19 cellular contexts compared by ENCODE assay signal in genomic region chr9:111860443-111860842, GRCh38. TPM values are rescaled to one million over a fixed set of nuclear protein-coding genes. Genes with fewer than 3 reads are reported as not detected.
DNase-seq lines count a peak whose midpoint lies in the region; ATAC-seq, FAIRE-seq and TF ChIP-seq lines count a peak whose summit lies in the region.
"Had no signal": no experiment of that assay in that cellular context is flagged by ENCODE, and none has a peak within 500 bp of the region (broad histone marks: within the 10 kb centered on the region; RNA-seq: fewer than 3 reads in every experiment).

No MANE protein-coding gene starts in this region.

- H3K36me3 ChIP-seq in PC-3 (ENCODE audit: low read depth, low read length): no peaks in the 10 kb centered on the region
- no peaks in the 10 kb centered on the region for H3K36me3 ChIP-seq in CD8-positive, alpha-beta T cell (ENCODE audit: insufficient read depth, low read length)
- H3K36me3 ChIP-seq: BE2C; BLaER1 treated with 17β-estradiol and CSF1 and Interleukin-3, amounts not matched to agents 10 nM and 100 nM; HAP-1 had no signal

- no peak overlapping the region for H3K4me3 Mint-ChIP-seq in CD8-positive, alpha-beta T cell
- H3K4me3 Mint-ChIP-seq: CD14-positive monocyte; CD4-positive, alpha-beta memory T cell; GM23338 had no signal

- H3K36me3 Mint-ChIP-seq in CD8-positive, alpha-beta T cell: no peaks in the 10 kb centered on the region
- H3K36me3 Mint-ChIP-seq: CD14-positive monocyte; CD4-positive, alpha-beta memory T cell had no signal

- no peaks in the 10 kb centered on the region for H3K9me3 ChIP-seq in PC-3 (ENCODE audit: low read length)
- no peaks in the 10 kb centered on the region for H3K9me3 ChIP-seq in CD8-positive, alpha-beta T cell (ENCODE audit: low read length)
- H3K9me3 ChIP-seq: BE2C, HAP-1 had no signal

- H3K4me1 ChIP-seq in PC-3 (ENCODE audit: insufficient read depth, low read length): peaks cover 23% of the 10 kb centered on the region
- H3K4me1 ChIP-seq in CD8-positive, alpha-beta T cell (ENCODE audit: insufficient read depth, low read length): no peaks in the 10 kb centered on the region
- H3K4me1 ChIP-seq: BE2C, HAP-1 had no signal

- no peaks in the 10 kb centered on the region for H3K9me2 ChIP-seq in PC-3 (replicated peaks; ENCODE audit: low read length)

- peak; percentile 15 for FAIRE-seq in H54 (lab: Jason Lieb, UNC)
- FAIRE-seq: GM12891, GM18507 had no signal

- no peaks in the 10 kb centered on the region for H3K27me3 ChIP-seq in PC-3 (ENCODE audit: low read length)
- no peaks in the 10 kb centered on the region for H3K27me3 ChIP-seq in CD8-positive, alpha-beta T cell (ENCODE audit: insufficient read depth, low read length)
- H3K27me3 ChIP-seq: BE2C; BLaER1 treated with 17β-estradiol and CSF1 and Interleukin-3, amounts not matched to agents 10 nM and 100 nM had no signal

- POLR2A ChIA-PET in PC-3 (lab: Charles Lee; ENCODE audit: unreplicated experiment): no interaction called here
- POLR2A ChIA-PET in CD8-positive, alpha-beta T cell (lab: Charles Lee): no interaction called here

- H3K4me1 Mint-ChIP-seq in CD8-positive, alpha-beta T cell (ENCODE audit: low read depth): no peaks in the 10 kb centered on the region
- H3K4me1 Mint-ChIP-seq: CD14-positive monocyte; CD4-positive, alpha-beta memory T cell; GM23338 had no signal

- 0 out of 2 replicates have a peak overlapping the region, but pooled peaks have one; percentile 20 for H3K27ac ChIP-seq in PC-3 (ENCODE audit: low read length)
- H3K27ac ChIP-seq in CD8-positive, alpha-beta T cell (ENCODE audit: low read depth, low read length): no peak overlapping the region
- H3K27ac ChIP-seq: BLaER1 treated with 17β-estradiol and CSF1 and Interleukin-3, amounts not matched to agents 10 nM and 100 nM had no signal

- ATAC-seq in PC-3: no peak
- no peak for ATAC-seq in CD8-positive, alpha-beta T cell
- ATAC-seq: GM23338 had no signal

- H3K9ac ChIP-seq in PC-3 (ENCODE audit: low read length): no peak overlapping the region
- H3K9ac ChIP-seq: BLaER1 treated with 17β-estradiol and CSF1 and Interleukin-3, amounts not matched to agents 10 nM and 100 nM had no signal

- TF ChIP-seq CTCF in PC-3 (conservative IDR thresholded peaks at IDR 0.05; ENCODE audit: low read depth, low read length) (no peak), fibroblast of villous mesenchyme (IDR thresholded peaks at IDR 0.05; ENCODE audit: insufficient read depth, low read depth, low read length) (no peak)
- no peak for TF ChIP-seq CTCF in CD8-positive, alpha-beta T cell (IDR thresholded peaks at IDR 0.05)

- no TSS peak for BruUV-seq in PC-3 (replicated peaks; lab: Mats Ljungman, UMichigan)

- no peak overlapping the region for H3K4me2 ChIP-seq in PC-3 (ENCODE audit: low read length)
- H3K4me2 ChIP-seq: BLaER1 treated with 17β-estradiol and CSF1 and Interleukin-3, amounts not matched to agents 10 nM and 100 nM; GM23338 had no signal

- no peak for TF ChIP-seq POLR2A in H54 (IDR thresholded peaks at IDR 0.05; ENCODE audit: low read depth, low read length)

- no peaks in the 10 kb centered on the region for H3F3A ChIP-seq in PC-3 (ENCODE audit: low read length, unreplicated experiment)

- H3K27me3 Mint-ChIP-seq in CD8-positive, alpha-beta T cell (ENCODE audit: low read depth): no peaks in the 10 kb centered on the region

- H3K27ac Mint-ChIP-seq in CD8-positive, alpha-beta T cell: no peak overlapping the region
- H3K27ac Mint-ChIP-seq: CD14-positive monocyte, GM23338 had no signal

- H3K79me2 ChIP-seq in PC-3 (ENCODE audit: low read length): no peaks in the 10 kb centered on the region

- no peaks in the 10 kb centered on the region for H4K20me1 ChIP-seq in PC-3 (ENCODE audit: low read length)
- H4K20me1 ChIP-seq: BLaER1 treated with 17β-estradiol and CSF1 and Interleukin-3, amounts not matched to agents 10 nM and 100 nM had no signal

- no peak overlapping the region for H3K4me3 ChIP-seq in PC-3 (ENCODE audit: low read length)
- H3K4me3 ChIP-seq in fibroblast of villous mesenchyme (ENCODE audit: low read depth, low read length): no peak overlapping the region
- no peak overlapping the region for H3K4me3 ChIP-seq in CD8-positive, alpha-beta T cell (ENCODE audit: low read depth, low read length)
- H3K4me3 ChIP-seq: BLaER1 treated with 17β-estradiol and CSF1 and Interleukin-3, amounts not matched to agents 10 nM and 100 nM; GM23338; HAP-1 had no signal

- H3K9me3 Mint-ChIP-seq in CD8-positive, alpha-beta T cell: peaks cover 5% of the 10 kb centered on the region

- DNase-seq in H54 (ENCODE audit: insufficient read length, low spot score) (no peak), PC-3 (peak; percentile 16), fibroblast of villous mesenchyme (ENCODE audit: low read depth) (peak; percentile 88), CD1c-positive myeloid dendritic cell (ENCODE audit: extremely low spot score) (no peak), NOMO-1 (lab: John Stamatoyannopoulos, UW; ENCODE audit: unreplicated experiment in 2 of 2) (no peak), KG1 (lab: John Stamatoyannopoulos, UW) (no peak)
- DNase-seq in CD8-positive, alpha-beta T cell: no peak
- DNase-seq: BE2C; Caco-2; CD4-positive, alpha-beta memory T cell; DMS 273 treated with DMSO at 0.1 percent for 48 hours; DMS79; GF-D8 had no signal

- CTCF ChIA-PET in PC-3 (lab: Charles Lee): interaction anchor here (0.7 kb wide), 1 partner anchor 985 kb away, joined by 5 read pairs; no protein-coding TSS in a partner anchor
- CTCF ChIA-PET in CD8-positive, alpha-beta T cell (lab: Charles Lee): no interaction called here

- intact Hi-C loops in PC-3 (cut with micrococcal nuclease): no loop called here
- intact Hi-C loops in CD8-positive, alpha-beta T cell (cut with DNase I, micrococcal nuclease): no loop called here

- H2AFZ ChIP-seq in PC-3 (ENCODE audit: low read length): no peak overlapping the region
- H2AFZ ChIP-seq: GM23338 had no signal

RNA-seq across cellular contexts. Expression of gene UGCG, which starts 36.2 kb away (rescaled TPM):
- total RNA-seq in PC-3 (2014; rRNA removed): 27.0 and 29.4 TPM in 2 replicates
- 179 and 399 TPM in 2 replicates for total RNA-seq in fibroblast of villous mesenchyme
- total RNA-seq in CD8-positive, alpha-beta T cell: 10 to 100 TPM; 34.0 to 35.5 TPM

Comparison
In these comparisons a context has a peak if more than half of its experiments do, and no peak if none do; other contexts are left out.
1. DNase-seq: peak in PC-3 (single experiment) and fibroblast of villous mesenchyme (single experiment); none in H54 (single experiment), CD1c-positive myeloid dendritic cell (single experiment), CD8-positive, alpha-beta T cell (0 of 7), NOMO-1 (0 of 2) and KG1 (single experiment).